In the genomic region with DNA sequence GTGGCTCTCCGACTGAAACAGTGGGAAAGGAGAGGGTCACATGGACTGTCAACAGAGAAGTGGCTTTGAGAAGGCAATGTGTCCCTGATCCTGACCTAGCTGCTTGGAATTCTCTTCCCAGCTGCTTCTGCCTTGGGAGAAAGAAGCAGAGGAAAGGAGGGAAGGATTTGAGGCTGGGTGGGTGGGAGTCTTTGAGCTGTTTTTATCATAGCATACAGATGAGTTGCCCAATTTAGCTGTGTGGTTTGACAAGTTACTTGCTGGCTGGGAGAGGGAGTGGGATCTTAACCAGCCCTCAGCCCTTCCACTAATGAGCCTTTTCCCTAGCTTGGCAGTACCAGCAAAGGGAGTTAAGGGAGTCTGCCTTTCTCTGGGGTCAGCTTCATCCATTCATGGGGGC, we compare ENCODE assay signal across 1 cellular context.
TF ChIP-seq lines count a peak whose summit lies in the region.

No MANE protein-coding gene starts in this region.

TF ChIP-seq in HepG2, 621 proteins besides CTCF, POLR2A, EP300 and RAD21:
- no peak for TF ChIP-seq SRSF9 (IDR thresholded peaks at IDR 0.05; ENCODE audit: borderline replicate concordance, insufficient read depth, low read depth, low read length, poor library complexity, severe bottlenecking)
- TF ChIP-seq GATAD2A (CRISPR knock-in tag; IDR thresholded peaks at IDR 0.05), result no peak
- no peak for TF ChIP-seq IRX3 (CRISPR knock-in tag; IDR thresholded peaks at IDR 0.05; ENCODE audit: borderline replicate concordance, low read depth)
- TF ChIP-seq TCF12 (IDR thresholded peaks at IDR 0.05), result no peak
- 0 out of 2 replicates have a peak, but pooled peaks have one; percentile 46 for TF ChIP-seq TCF12 (CRISPR knock-in tag; IDR thresholded peaks at IDR 0.05)
- TF ChIP-seq ZNF782 (CRISPR knock-in tag; IDR thresholded peaks at IDR 0.05; ENCODE audit: borderline replicate concordance), result no peak
- 0 out of 2 replicates have a peak, but pooled peaks have one; percentile 45 for TF ChIP-seq ZNF776 (CRISPR knock-in tag; IDR thresholded peaks at IDR 0.05)
- no peak for TF ChIP-seq BRCA1 (CRISPR knock-in tag; IDR thresholded peaks at IDR 0.05)
